1 cellular context compared by ENCODE assay signal in the genomic region with DNA sequence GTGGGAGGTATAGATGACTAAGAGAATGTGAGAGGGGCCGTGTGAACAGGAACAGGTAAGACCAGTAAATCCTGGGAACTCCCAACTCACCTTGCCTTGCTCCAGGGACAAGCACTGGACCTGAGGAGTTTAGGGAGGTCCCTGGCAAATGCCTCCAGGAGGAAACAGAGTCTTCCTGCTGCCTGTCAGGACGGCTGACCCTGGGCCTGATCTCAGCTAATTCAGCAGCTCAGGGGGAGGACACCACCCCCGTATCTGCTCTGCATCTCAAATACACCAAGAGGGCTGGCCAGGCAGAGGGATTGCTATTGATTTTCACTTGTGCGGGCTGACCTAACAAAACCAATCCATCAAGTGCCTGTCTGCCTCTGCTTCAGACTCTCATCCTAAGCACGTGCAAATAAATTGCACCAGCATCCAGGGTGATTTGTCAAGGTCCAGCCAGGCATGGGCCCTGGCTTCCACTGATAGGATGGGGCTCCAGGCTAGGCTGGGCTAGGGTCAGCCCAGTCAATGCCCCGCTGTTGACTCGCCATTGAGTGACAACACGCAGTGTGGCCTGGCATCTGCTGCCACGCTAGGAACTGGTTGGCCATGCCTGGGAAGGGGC.
TF ChIP-seq lines count a peak whose summit lies in the region.

No MANE protein-coding gene starts in this region.

TF ChIP-seq in K562, 482 proteins besides CTCF, POLR2A, EP300 and RAD21 (continued from another document):
- TF ChIP-seq, protein P1, sequence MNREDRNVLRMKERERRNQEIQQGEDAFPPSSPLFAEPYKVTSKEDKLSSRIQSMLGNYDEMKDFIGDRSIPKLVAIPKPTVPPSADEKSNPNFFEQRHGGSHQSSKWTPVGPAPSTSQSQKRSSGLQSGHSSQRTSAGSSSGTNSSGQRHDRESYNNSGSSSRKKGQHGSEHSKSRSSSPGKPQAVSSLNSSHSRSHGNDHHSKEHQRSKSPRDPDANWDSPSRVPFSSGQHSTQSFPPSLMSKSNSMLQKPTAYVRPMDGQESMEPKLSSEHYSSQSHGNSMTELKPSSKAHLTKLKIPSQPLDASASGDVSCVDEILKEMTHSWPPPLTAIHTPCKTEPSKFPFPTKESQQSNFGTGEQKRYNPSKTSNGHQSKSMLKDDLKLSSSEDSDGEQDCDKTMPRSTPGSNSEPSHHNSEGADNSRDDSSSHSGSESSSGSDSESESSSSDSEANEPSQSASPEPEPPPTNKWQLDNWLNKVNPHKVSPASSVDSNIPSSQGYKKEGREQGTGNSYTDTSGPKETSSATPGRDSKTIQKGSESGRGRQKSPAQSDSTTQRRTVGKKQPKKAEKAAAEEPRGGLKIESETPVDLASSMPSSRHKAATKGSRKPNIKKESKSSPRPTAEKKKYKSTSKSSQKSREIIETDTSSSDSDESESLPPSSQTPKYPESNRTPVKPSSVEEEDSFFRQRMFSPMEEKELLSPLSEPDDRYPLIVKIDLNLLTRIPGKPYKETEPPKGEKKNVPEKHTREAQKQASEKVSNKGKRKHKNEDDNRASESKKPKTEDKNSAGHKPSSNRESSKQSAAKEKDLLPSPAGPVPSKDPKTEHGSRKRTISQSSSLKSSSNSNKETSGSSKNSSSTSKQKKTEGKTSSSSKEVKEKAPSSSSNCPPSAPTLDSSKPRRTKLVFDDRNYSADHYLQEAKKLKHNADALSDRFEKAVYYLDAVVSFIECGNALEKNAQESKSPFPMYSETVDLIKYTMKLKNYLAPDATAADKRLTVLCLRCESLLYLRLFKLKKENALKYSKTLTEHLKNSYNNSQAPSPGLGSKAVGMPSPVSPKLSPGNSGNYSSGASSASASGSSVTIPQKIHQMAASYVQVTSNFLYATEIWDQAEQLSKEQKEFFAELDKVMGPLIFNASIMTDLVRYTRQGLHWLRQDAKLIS (CRISPR knock-in tag; IDR thresholded peaks at IDR 0.05) = no peak
- no peak for TF ChIP-seq HDAC8 (tag; IDR thresholded peaks at IDR 0.05)
